In genomic region chr2:158970522-158970855, GRCh38 we compare ENCODE assay signal across 8 cellular contexts. TPM values are rescaled to one million over a fixed set of nuclear protein-coding genes. Genes with fewer than 3 reads are reported as not detected.
DNase-seq lines count a peak whose midpoint lies in the region; ATAC-seq and TF ChIP-seq lines count a peak whose summit lies in the region.

No MANE protein-coding gene starts in this region.

- peak overlapping the region; percentile 87 for H3K4me2 ChIP-seq in neural progenitor cell

- H3K4me1 ChIP-seq in endodermal cell (ENCODE audit: control insufficient read depth, insufficient read depth, low read length) (peaks cover 6% of the 10 kb centered on the region), neural progenitor cell (peaks cover 22% of the 10 kb centered on the region)

- CTCF ChIA-PET in BJ (lab: Yijun Ruan, JAX): interaction anchor here (1.0 to 3.4 kb wide), 2 partner anchors 15 to 148 kb away, joined by 3 to 14 read pairs; no protein-coding TSS in a partner anchor

- no peaks in the 10 kb centered on the region; the same call in 1 of the 2 replicates for H3K36me3 ChIP-seq in BJ (ENCODE audit: control insufficient read depth, insufficient read depth, low read length)
- H3K36me3 ChIP-seq in endodermal cell (ENCODE audit: control insufficient read depth, insufficient read depth, low read length): no peaks in the 10 kb centered on the region
- no peaks in the 10 kb centered on the region for H3K36me3 ChIP-seq in neural progenitor cell

- H3K4me1 Mint-ChIP-seq in endodermal cell: peaks cover 18% of the 10 kb centered on the region
- peaks cover 39% of the 10 kb centered on the region for H3K4me1 Mint-ChIP-seq in neural progenitor cell

- H3K4me3 ChIP-seq in BJ (ENCODE audit: low read depth, low read length) (peak overlapping the region; percentile 61), LNCaP clone FGC (ENCODE audit: low read depth, low read length) (peak overlapping the region; percentile 75), endodermal cell (ENCODE audit: low read length) (peak overlapping the region; percentile 88), neural progenitor cell (no peak overlapping the region)

- H3K27ac ChIP-seq in endodermal cell (ENCODE audit: low read depth, low read length) (no peak overlapping the region), neural progenitor cell (no peak overlapping the region)

- ATAC-seq in GM18909 (IDR thresholded peaks at IDR 0.05; ENCODE audit: poor library complexity, unreplicated experiment): no peak

- no peak overlapping the region for H3K27ac Mint-ChIP-seq in endodermal cell
- H3K27ac Mint-ChIP-seq in neural progenitor cell: no peak overlapping the region

- H3K36me3 Mint-ChIP-seq in endodermal cell (ENCODE audit: low read depth) (no peaks in the 10 kb centered on the region), neural progenitor cell (peaks cover 5% of the 10 kb centered on the region)

- no peaks in the 10 kb centered on the region for H3K27me3 ChIP-seq in BJ (ENCODE audit: control insufficient read depth, insufficient read depth, low read length)
- H3K27me3 ChIP-seq in endodermal cell (ENCODE audit: control insufficient read depth, insufficient read depth, low read length, poor library complexity, severe bottlenecking): peaks cover 34% of the 10 kb centered on the region
- H3K27me3 ChIP-seq in neural progenitor cell: peaks cover 74% of the 10 kb centered on the region

- H3K27me3 Mint-ChIP-seq in endodermal cell (ENCODE audit: insufficient read depth) (peaks cover 75% of the 10 kb centered on the region), neural progenitor cell (ENCODE audit: insufficient read depth, low read depth) (peaks cover 4% of the 10 kb centered on the region)

- TF ChIP-seq CTCF in BJ (IDR thresholded peaks at IDR 0.05; ENCODE audit: insufficient read depth, low read depth, low read length) (no peak), LNCaP clone FGC (IDR thresholded peaks at IDR 0.05; ENCODE audit: control insufficient read depth, extremely low read depth, insufficient read depth) (no peak), endodermal cell (conservative IDR thresholded peaks at IDR 0.05) (no peak), neural progenitor cell (IDR thresholded peaks at IDR 0.05) (no peak)

- H3K9ac ChIP-seq in endodermal cell (ENCODE audit: extremely low read depth, low read length, poor library complexity, severe bottlenecking) (peak overlapping the region; percentile 66), neural progenitor cell (no peak overlapping the region)

- peaks cover 33% of the 10 kb centered on the region for H4K20me1 ChIP-seq in neural progenitor cell (ENCODE audit: low read depth)

- H2AFZ ChIP-seq in neural progenitor cell (replicated peaks): no peak overlapping the region

- WGBS in endodermal cell (ENCODE audit: insufficient coverage in 1 of 2, insufficient read length in 1 of 2), 2 experiments: 88 to 92% methylated on average over 2 of the region's 2 CpGs

- H3K4me3 Mint-ChIP-seq in endodermal cell: peak overlapping the region; percentile 80
- H3K4me3 Mint-ChIP-seq in neural progenitor cell: peak overlapping the region; percentile 98

- H3K79me2 ChIP-seq in neural progenitor cell (ENCODE audit: low read depth): peaks cover 7% of the 10 kb centered on the region

- no peaks in the 10 kb centered on the region for H3K9me3 ChIP-seq in endodermal cell (ENCODE audit: control insufficient read depth, low read length)
- H3K9me3 ChIP-seq in neural progenitor cell (ENCODE audit: low read depth): no peaks in the 10 kb centered on the region

- POLR2A ChIA-PET in BJ (lab: Charles Lee): no interaction called here

- peaks cover 32% of the 10 kb centered on the region for H3F3A ChIP-seq in neural progenitor cell (ENCODE audit: low read depth)

- DNase-seq in BJ (ENCODE audit: low read depth): no peak
- no peak for DNase-seq in LNCaP clone FGC (ENCODE audit: low read depth)
- no peak for DNase-seq in endodermal cell
- no peak for DNase-seq in neural progenitor cell (ENCODE audit: low spot score)
- no peak for DNase-seq in islet precursor cell
- no peak for DNase-seq in DMS79 (lab: John Stamatoyannopoulos, UW)
- DNase-seq in inferior parietal cortex (ENCODE audit: extremely low spot score): no peak

- no peaks in the 10 kb centered on the region for H3K9me3 Mint-ChIP-seq in endodermal cell
- H3K9me3 Mint-ChIP-seq in neural progenitor cell: peaks cover 4% of the 10 kb centered on the region

RNA-seq across cellular contexts. Expression of gene TANC1, which starts 2.0 kb away (rescaled TPM):
- 19.9 and 22.0 TPM in 2 replicates for polyA plus RNA-seq in BJ (2011; rRNA removed)
- 34.6 and 47.9 TPM in 2 replicates for polyA minus RNA-seq in BJ (2011; rRNA and poly(A)+ RNA removed)
- total RNA-seq in endodermal cell: 1 to 10 TPM; 2.9 to 9.5 TPM
- polyA plus RNA-seq in endodermal cell (2013, experiment 1 of 2): 15.0 TPM
- 15.6 TPM for polyA plus RNA-seq in endodermal cell (2013, experiment 2 of 2)
- 7.5 and 11.9 TPM in 2 replicates for total RNA-seq in neural progenitor cell (ENCODE audit: low replicate concordance)
